In the genomic region with DNA sequence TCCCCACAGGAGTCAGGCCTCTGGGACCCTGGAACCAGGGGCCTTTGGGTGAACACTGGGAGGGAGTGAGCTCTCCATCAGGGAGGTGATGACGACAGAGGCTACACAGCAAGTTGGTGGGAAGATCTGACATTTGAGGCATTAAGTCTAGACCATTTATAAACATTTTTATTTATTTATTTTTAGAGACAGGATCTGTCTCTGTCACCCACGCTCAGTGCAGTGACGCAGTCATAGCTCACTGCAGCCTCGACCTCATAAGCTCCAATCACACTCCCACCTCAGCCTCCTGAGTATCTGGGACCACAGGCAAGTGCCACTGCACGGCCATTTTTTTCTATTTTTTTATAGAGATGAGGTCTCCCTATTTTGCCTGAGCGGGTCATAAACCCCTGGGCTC, we compare ENCODE assay signal across 31 cellular contexts. TPM values are rescaled to one million over a fixed set of nuclear protein-coding genes. Genes with fewer than 3 reads are reported as not detected.
"Had no signal": no experiment of that assay in that cellular context is flagged by ENCODE, and none has a peak within 500 bp of the region (broad histone marks: within the 10 kb centered on the region; RNA-seq: fewer than 3 reads in every experiment).

No MANE protein-coding gene starts in this region.

- H3K27me3 ChIP-seq: adrenal gland, Peyer's patch had no signal

- H3K9me3 ChIP-seq: adrenal gland, Peyer's patch had no signal

- ATAC-seq: activated naive CD4-positive, alpha-beta T cell treated with anti-CD3 and anti-CD28 coated beads, Interleukin-2, amount 50 U/mL, for 72 hours; activated T-cell treated with anti-CD3 and anti-CD28 coated beads, Interleukin-2, amount 50 U/mL, for 4 hours; K562; PC-3; SK-N-SH treated with all-trans-retinoic acid at 6 μM for 48 hours; T-cell; T-helper 17 cell had no signal

- H3K27ac Mint-ChIP-seq: activated B cell treated with CpG ODN at 0.5 μM for 24 hours; activated CD4-positive, alpha-beta memory T cell treated with anti-CD3 and anti-CD28 coated beads for 36 hours; activated naive CD4-positive, alpha-beta T cell treated with anti-CD3 and anti-CD28 coated beads for 36 hours; activated naive CD4-positive, alpha-beta T cell treated with anti-CD3 and anti-CD28 coated beads, Interleukin-2, amount 50 U/mL, for 72 hours; activated T-helper 1 cell treated with anti-CD3 and anti-CD28 coated beads, Interleukin-12 subunit alpha, Interleukin-12 subunit beta, Interleukin-2, Interleukin-4 antibody, amounts not matched to agents 30 ng/mL and 10 ng/mL and 1 ng/mL, durations not matched to agents 14 hours and 24 hours and 36 hours; brain; T-cell; T-helper 17 cell had no signal

- H3K4me1 ChIP-seq: adrenal gland, Peyer's patch had no signal

- DNase-seq: activated B cell treated with CpG ODN at 0.5 μM for 24 hours; activated CD4-positive, alpha-beta memory T cell treated with anti-CD3 and anti-CD28 coated beads for 36 hours; activated CD4-positive, alpha-beta T cell treated with anti-CD3 and anti-CD28 coated beads for 4 hours; activated CD4-positive, alpha-beta T cell treated with anti-CD3 and anti-CD28 coated beads, Interleukin-2, amount 50 U/mL, for 1 hour; activated CD4-positive, CD25-positive, alpha-beta regulatory T cell treated with anti-CD3 and anti-CD28 coated beads, Interleukin-2, amount 50 U/mL, for 72 hours; activated CD8-positive, alpha-beta memory T cell treated with anti-CD3 and anti-CD28 coated beads, Interleukin-2, amount 50 U/mL, for 4 hours; activated gamma-delta T cell treated with Interleukin-2 at 50 U/mL for 16 hours; activated naive CD4-positive, alpha-beta T cell treated with anti-CD3 and anti-CD28 coated beads for 36 hours; activated T-cell treated with anti-CD3 and anti-CD28 coated beads for 4 hours; activated T-cell treated with anti-CD3 and anti-CD28 coated beads, Interleukin-2, amount 50 U/mL, for 4 hours; adrenal gland; NCI-H1048; NCI-H1436 treated with DMSO at 0.1 percent for 48 hours; NCI-H1694 treated with DMSO at 0.1 percent for 48 hours; NCI-H2029; NCI-H510A; NCI-H526; NCI-H748 treated with DMSO at 0.1 percent for 48 hours; NK-92 treated with Interleukin-12 subunit alpha and Interleukin-12 subunit beta, amount 100 ng/mL, for 24 hours; PC-3; Peyer's patch; RPMI8226; SHP77 treated with DMSO at 0.1 percent for 48 hours; T-cell; T-helper 17 cell had no signal

- H3K4me1 Mint-ChIP-seq: activated B cell treated with CpG ODN at 0.5 μM for 24 hours, T-cell, T-helper 17 cell had no signal

- H3K36me3 Mint-ChIP-seq: activated CD4-positive, alpha-beta memory T cell treated with anti-CD3 and anti-CD28 coated beads for 36 hours; activated naive CD4-positive, alpha-beta T cell treated with anti-CD3 and anti-CD28 coated beads, Interleukin-2, amount 50 U/mL, for 72 hours; brain; T-cell had no signal

- H3K27ac ChIP-seq: adrenal gland, Peyer's patch, VCaP had no signal

- H3K4me3 Mint-ChIP-seq: activated B cell treated with CpG ODN at 0.5 μM for 24 hours; activated CD4-positive, alpha-beta memory T cell treated with anti-CD3 and anti-CD28 coated beads for 36 hours; activated naive CD4-positive, alpha-beta T cell treated with anti-CD3 and anti-CD28 coated beads for 36 hours; activated T-cell treated with anti-CD3 and anti-CD28 coated beads, Interleukin-2, amount 50 U/mL, for 4 hours; activated T-helper 1 cell treated with anti-CD3 and anti-CD28 coated beads, Interleukin-12 subunit alpha, Interleukin-12 subunit beta, Interleukin-2, Interleukin-4 antibody, amounts not matched to agents 30 ng/mL and 10 ng/mL and 1 ng/mL, durations not matched to agents 14 hours and 24 hours and 36 hours; brain; T-cell; T-helper 17 cell had no signal

- H3K9me3 Mint-ChIP-seq: activated B cell treated with CpG ODN at 0.5 μM for 24 hours; activated CD4-positive, alpha-beta memory T cell treated with anti-CD3 and anti-CD28 coated beads for 36 hours; activated naive CD4-positive, alpha-beta T cell treated with anti-CD3 and anti-CD28 coated beads for 36 hours; activated naive CD4-positive, alpha-beta T cell treated with anti-CD3 and anti-CD28 coated beads, Interleukin-2, amount 50 U/mL, for 72 hours; activated T-cell treated with anti-CD3 and anti-CD28 coated beads, Interleukin-2, amount 50 U/mL, for 4 hours; activated T-helper 1 cell treated with anti-CD3 and anti-CD28 coated beads, Interleukin-12 subunit alpha, Interleukin-12 subunit beta, Interleukin-2, Interleukin-4 antibody, amounts not matched to agents 30 ng/mL and 10 ng/mL and 1 ng/mL, durations not matched to agents 14 hours and 24 hours and 36 hours; T-cell had no signal

- H3K4me3 ChIP-seq: adrenal gland, K562, Peyer's patch had no signal

- H3K27me3 Mint-ChIP-seq: activated CD4-positive, alpha-beta memory T cell treated with anti-CD3 and anti-CD28 coated beads for 36 hours had no signal

- H3K36me3 ChIP-seq: adrenal gland, Peyer's patch had no signal

RNA-seq across cellular contexts. Expression of gene TEAD4, which starts 53.6 kb away (rescaled TPM):
- total RNA-seq: activated B cell treated with CpG ODN at 0.5 μM for 24 hours, T-helper 17 cell had no signal
